In the genomic region with DNA sequence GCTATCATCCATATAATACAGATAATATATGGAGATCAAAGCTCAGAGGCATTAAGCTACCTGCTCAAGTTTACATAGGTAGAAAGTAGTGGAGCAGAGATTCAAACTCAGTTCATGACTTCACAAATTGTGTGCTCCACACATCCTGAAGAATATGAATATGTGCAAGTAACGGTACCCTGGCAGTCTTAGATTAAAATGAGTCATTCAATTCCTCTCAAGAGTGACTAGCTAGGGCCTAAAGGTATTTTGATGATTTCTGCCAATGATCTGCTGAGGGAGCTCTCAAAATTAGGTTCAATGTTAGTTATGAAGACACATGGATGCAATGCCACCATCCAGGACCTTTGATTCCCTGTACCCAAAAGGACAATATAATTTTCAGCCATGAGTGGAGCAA, we compare ENCODE assay signal across 1 cellular context.
TF ChIP-seq lines count a peak whose summit lies in the region.

No MANE protein-coding gene starts in this region.

TF ChIP-seq in endothelial cell of umbilical vein, 7 proteins besides CTCF, POLR2A, EP300 and RAD21:
- no peak for TF ChIP-seq POLR2AphosphoS5 (IDR thresholded peaks at IDR 0.05; ENCODE audit: insufficient read depth, low read depth, low read length)
- no peak for TF ChIP-seq GATA2 (IDR thresholded peaks at IDR 0.05; ENCODE audit: insufficient read depth, insufficient read length, low read depth, low read length)
- no peak for TF ChIP-seq MYC (IDR thresholded peaks at IDR 0.05; ENCODE audit: low read depth, low read length)
- no peak for TF ChIP-seq FOS (IDR thresholded peaks at IDR 0.05; ENCODE audit: borderline replicate concordance, insufficient read depth, low read length)
- no peak for TF ChIP-seq JUN (IDR thresholded peaks at IDR 0.05; ENCODE audit: borderline replicate concordance, insufficient read depth, insufficient read length, low read depth)
- no peak for TF ChIP-seq EZH2 (IDR thresholded peaks at IDR 0.05; ENCODE audit: borderline replicate concordance, low read depth, low read length, severe bottlenecking)
- TF ChIP-seq, protein P1, sequence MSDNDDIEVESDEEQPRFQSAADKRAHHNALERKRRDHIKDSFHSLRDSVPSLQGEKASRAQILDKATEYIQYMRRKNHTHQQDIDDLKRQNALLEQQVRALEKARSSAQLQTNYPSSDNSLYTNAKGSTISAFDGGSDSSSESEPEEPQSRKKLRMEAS (IDR thresholded peaks at IDR 0.05; ENCODE audit: insufficient read depth, insufficient read length), result no peak
